Comparison of ENCODE assay signal across 9 cellular contexts in genomic region chr18:2531751-2532150, GRCh38.
"Had no signal": no experiment of that assay in that cellular context is flagged by ENCODE, and none has a peak within 500 bp of the region (broad histone marks: within the 10 kb centered on the region; RNA-seq: fewer than 3 reads in every experiment).

No MANE protein-coding gene starts in this region.

- H2AFZ ChIP-seq: GM23338 had no signal

- ATAC-seq: GM23338, HepG2 had no signal

- H3K4me3 ChIP-seq: GM23338 had no signal

- H3K9ac ChIP-seq: KMS-11 had no signal

- DNase-seq: H9, HCEC 1CT, Karpas-422 had no signal

- FAIRE-seq: H1, H54, HepG2 had no signal

- H3K4me2 ChIP-seq: GM23338, KMS-11 had no signal

- H3K27ac ChIP-seq: HL-60, KMS-11 had no signal
